17 cellular contexts compared by ENCODE assay signal in genomic region chr13:25881136-25881926, GRCh38.
DNase-seq lines count a peak whose midpoint lies in the region; ATAC-seq and TF ChIP-seq lines count a peak whose summit lies in the region.
"Had no signal": no experiment of that assay in that cellular context is flagged by ENCODE, and none has a peak within 500 bp of the region (broad histone marks: within the 10 kb centered on the region; RNA-seq: fewer than 3 reads in every experiment).

No MANE protein-coding gene starts in this region.

- peaks cover 6% of the 10 kb centered on the region for H3F3A ChIP-seq in smooth muscle cell (ENCODE audit: low read depth)

- no peak for ATAC-seq in GM21723 (IDR thresholded peaks at IDR 0.05; ENCODE audit: unreplicated experiment)

- TF ChIP-seq CTCF in WERI-Rb-1 (IDR thresholded peaks at IDR 0.05; ENCODE audit: low read depth, low read length) (no peak), smooth muscle cell (IDR thresholded peaks at IDR 0.05; ENCODE audit: borderline replicate concordance, insufficient read depth, poor library complexity, severe bottlenecking) (no peak)

- no peaks in the 10 kb centered on the region for H3K36me3 ChIP-seq in WERI-Rb-1
- no peaks in the 10 kb centered on the region for H3K36me3 ChIP-seq in smooth muscle cell (ENCODE audit: low read depth)
- H3K36me3 ChIP-seq: ascending aorta, esophagus muscularis mucosa had no signal

- peaks cover 58% of the 10 kb centered on the region for H3K4me1 Mint-ChIP-seq in activated naive CD4-positive, alpha-beta T cell treated with anti-CD3 and anti-CD28 coated beads, Interleukin-2, amount 10 ng/mL, durations not matched to agents 7 days and 5 days

- H3K27ac ChIP-seq in WERI-Rb-1, result no peak overlapping the region
- no peak overlapping the region for H3K27ac ChIP-seq in smooth muscle cell (ENCODE audit: low read depth)
- H3K27ac ChIP-seq: ascending aorta, dorsolateral prefrontal cortex, esophagus muscularis mucosa, GM23248 had no signal

- no peaks in the 10 kb centered on the region for H4K20me1 ChIP-seq in smooth muscle cell (ENCODE audit: low read depth)

- H3K4me2 ChIP-seq in smooth muscle cell, result peak overlapping the region; percentile 62

- H3K9me3 ChIP-seq in WERI-Rb-1 (ENCODE audit: severe bottlenecking) (no peaks in the 10 kb centered on the region), smooth muscle cell (replicated peaks; ENCODE audit: low read depth) (no peaks in the 10 kb centered on the region)
- H3K9me3 ChIP-seq: ascending aorta, esophagus muscularis mucosa had no signal

- H3K9ac ChIP-seq in smooth muscle cell (ENCODE audit: low read depth), result no peak overlapping the region
- H3K9ac ChIP-seq: GM23248 had no signal

- H2AFZ ChIP-seq in smooth muscle cell (ENCODE audit: low read depth), result no peak overlapping the region
- H2AFZ ChIP-seq: GM23248 had no signal

- H3K36me3 Mint-ChIP-seq in activated naive CD4-positive, alpha-beta T cell treated with anti-CD3 and anti-CD28 coated beads, Interleukin-2, amount 10 ng/mL, durations not matched to agents 7 days and 5 days, result no peaks in the 10 kb centered on the region

- CTCF ChIA-PET in activated naive CD4-positive, alpha-beta T cell treated with anti-CD3 and anti-CD28 coated beads, Interleukin-2, amount 10 ng/mL, durations not matched to agents 7 days and 5 days (lab: Charles Lee), result no interaction called here

- DNase-seq in activated naive CD4-positive, alpha-beta T cell treated with anti-CD3 and anti-CD28 coated beads, Interleukin-2, amount 10 ng/mL, durations not matched to agents 7 days and 5 days, result no peak
- DNase-seq in activated naive CD4-positive, alpha-beta T cell (lab: John Stamatoyannopoulos, UW), result no peak
- DNase-seq in WERI-Rb-1 (no peak), glomerular visceral epithelial cell (ENCODE audit: extremely low spot score) (peak; percentile 34), smooth muscle cell (lab: John Stamatoyannopoulos, UW; ENCODE audit: unreplicated experiment) (no peak), inferior parietal cortex (ENCODE audit: extremely low spot score) (no peak), NCI-H2081 treated with DMSO at 0.1 percent for 48 hours (lab: John Stamatoyannopoulos, UW) (no peak)
- DNase-seq: activated CD8-positive, alpha-beta memory T cell treated with anti-CD3 and anti-CD28 coated beads for 24 hours; dorsolateral prefrontal cortex; GF-D8; GM23248; head of caudate nucleus; stimulated activated CD4-positive, alpha-beta T cell treated with anti-CD3 and anti-CD28 coated beads, Interleukin-4, amount 100 ng/mL, for 24 hours; stimulated activated CD8-positive, alpha-beta memory T cell treated with anti-CD3 and anti-CD28 coated beads, Interleukin-4, amount 100 ng/mL, for 48 hours had no signal

- H3K4me3 Mint-ChIP-seq in activated naive CD4-positive, alpha-beta T cell treated with anti-CD3 and anti-CD28 coated beads, Interleukin-2, amount 10 ng/mL, durations not matched to agents 7 days and 5 days, result no peak overlapping the region

- no peaks in the 10 kb centered on the region for H3K27me3 ChIP-seq in WERI-Rb-1 (ENCODE audit: insufficient read depth, low read depth, severe bottlenecking)
- no peaks in the 10 kb centered on the region for H3K27me3 ChIP-seq in smooth muscle cell (ENCODE audit: low read depth)
- H3K27me3 ChIP-seq: ascending aorta had no signal

- H3K4me1 ChIP-seq in smooth muscle cell (ENCODE audit: low read depth), result peaks cover 43% of the 10 kb centered on the region
- H3K4me1 ChIP-seq: ascending aorta, esophagus muscularis mucosa had no signal

- H3K27ac Mint-ChIP-seq in activated naive CD4-positive, alpha-beta T cell treated with anti-CD3 and anti-CD28 coated beads, Interleukin-2, amount 10 ng/mL, durations not matched to agents 7 days and 5 days, result peak overlapping the region; percentile 8

- H3K27me3 Mint-ChIP-seq in activated naive CD4-positive, alpha-beta T cell treated with anti-CD3 and anti-CD28 coated beads, Interleukin-2, amount 10 ng/mL, durations not matched to agents 7 days and 5 days, result no peaks in the 10 kb centered on the region

- H3K4me3 ChIP-seq in WERI-Rb-1 (ENCODE audit: low read depth, low read length) (peak overlapping the region; percentile 23; the same call in 1 of the 2 replicates), smooth muscle cell (no peak overlapping the region)
- H3K4me3 ChIP-seq: ascending aorta, esophagus muscularis mucosa, GM23248 had no signal

- no peaks in the 10 kb centered on the region for H3K9me3 Mint-ChIP-seq in activated naive CD4-positive, alpha-beta T cell treated with anti-CD3 and anti-CD28 coated beads, Interleukin-2, amount 10 ng/mL, durations not matched to agents 7 days and 5 days

- 69% methylated on average over 3 of the region's 3 CpGs for WGBS in smooth muscle cell (ENCODE audit: low lambda C conversion rate)

- H3K79me2 ChIP-seq in smooth muscle cell (ENCODE audit: low read depth), result no peaks in the 10 kb centered on the region
